ENCODE assay signal across 14 cellular contexts in genomic region chr9:71719585-71719984, GRCh38. TPM values are rescaled to one million over a fixed set of nuclear protein-coding genes. Genes with fewer than 3 reads are reported as not detected.
DNase-seq lines count a peak whose midpoint lies in the region; ATAC-seq and TF ChIP-seq lines count a peak whose summit lies in the region.
"Had no signal": no experiment of that assay in that cellular context is flagged by ENCODE, and none has a peak within 500 bp of the region (broad histone marks: within the 10 kb centered on the region; RNA-seq: fewer than 3 reads in every experiment).

No MANE protein-coding gene starts in this region.

- no peaks in the 10 kb centered on the region for H3K9me3 ChIP-seq in lung (ENCODE audit: control insufficient read depth in 2 of 2, insufficient read depth in 1 of 2, low read length in 1 of 2)
- H3K9me3 ChIP-seq: uterus had no signal

- H3K36me3 ChIP-seq in lung (ENCODE audit: control insufficient read depth in 2 of 2, insufficient read depth in 2 of 2, low read length in 2 of 2) = peaks cover 6 to 10% of the 10 kb centered on the region in 2 donors
- H3K36me3 ChIP-seq: uterus had no signal

- TF ChIP-seq POLR2A in GM18505 (IDR thresholded peaks at IDR 0.05; ENCODE audit: borderline replicate concordance, extremely low read depth, insufficient read depth, insufficient read length) = no peak

- no peaks in the 10 kb centered on the region for H3K27me3 ChIP-seq in lung (ENCODE audit: control insufficient read depth, insufficient read depth)
- H3K27me3 ChIP-seq: uterus had no signal

- H3K27ac ChIP-seq in lung (ENCODE audit: low read depth in 1 of 2, low read length in 1 of 2) = no peak overlapping the region
- H3K27ac ChIP-seq: uterus had no signal

- TF ChIP-seq CTCF in AG09309 (IDR thresholded peaks at IDR 0.05; ENCODE audit: control insufficient read depth, insufficient read depth, low read depth, low read length, missing control alignments) = no peak
- no peak for TF ChIP-seq CTCF in lung (IDR thresholded peaks at IDR 0.05; ENCODE audit: control extremely low read depth, extremely low read depth)

- 23 to 36% methylated on average over 5 of the region's 5 CpGs for WGBS in lung, 2 donors

- H3K4me1 ChIP-seq in lung (ENCODE audit: control insufficient read depth in 2 of 2, insufficient read depth in 2 of 2, low read length in 2 of 2) = no peaks in the 10 kb centered on the region
- H3K4me1 ChIP-seq: uterus had no signal

- peak; percentile 76 for ATAC-seq in esophagus mucosa
- ATAC-seq in lung (ENCODE audit: insufficient read depth, low FRiP score) = peak; percentile 53
- ATAC-seq in GM18520 (IDR thresholded peaks at IDR 0.05; ENCODE audit: unreplicated experiment) = no peak
- ATAC-seq in GM18505 (IDR thresholded peaks at IDR 0.05; ENCODE audit: unreplicated experiment) = no peak
- ATAC-seq in GM19324 (IDR thresholded peaks at IDR 0.05; ENCODE audit: low FRiP score, unreplicated experiment) = no peak

- H3K4me3 ChIP-seq in AG09309 (ENCODE audit: control insufficient read depth, low read depth, low read length) = no peak overlapping the region
- H3K4me3 ChIP-seq in lung = no peak overlapping the region
- H3K4me3 ChIP-seq: uterus had no signal

- DNase-seq in AG09309 (ENCODE audit: low read depth) (peak; percentile 50), NCI-H2171 (lab: John Stamatoyannopoulos, UW) (peak; percentile 61), lung (ENCODE audit: low spot score) (no peak), NAMALWA (ENCODE audit: low spot score) (no peak)
- DNase-seq: activated CD4-positive, alpha-beta T cell treated with anti-CD3 and anti-CD28 coated beads, Interleukin-2, amount 10 ng/mL, durations not matched to agents 24 days and 14 days; activated gamma-delta T cell treated with Interleukin-2 at 50 U/mL for 16 hours; NCI-H1105 treated with DMSO at 0.1 percent for 48 hours; NCI-H526; SHP77; uterus had no signal

RNA-seq across cellular contexts. Expression of gene CEMIP2, which starts 48.7 kb away (rescaled TPM):
- total RNA-seq in esophagus mucosa (10.1 TPM), lung (100 to 1,000 TPM in 1 of 2 donors, 10 to 100 TPM in 1; 90.3 to 150 TPM)
- polyA plus RNA-seq in lung = 10 to 100 TPM; 37.3 to 89.5 TPM

Comparison
In these comparisons a context has a peak if more than half of its experiments do, and no peak if none do; other contexts are left out.
1. DNase-seq: peak in AG09309 (single experiment) and NCI-H2171 (single experiment); none in lung (single experiment) and NAMALWA (single experiment).
2. ATAC-seq: peak in esophagus mucosa (single experiment) and lung (single experiment); none in GM18520 (single experiment), GM18505 (single experiment) and GM19324 (single experiment).